29 cellular contexts compared by ENCODE assay signal in the genomic region with DNA sequence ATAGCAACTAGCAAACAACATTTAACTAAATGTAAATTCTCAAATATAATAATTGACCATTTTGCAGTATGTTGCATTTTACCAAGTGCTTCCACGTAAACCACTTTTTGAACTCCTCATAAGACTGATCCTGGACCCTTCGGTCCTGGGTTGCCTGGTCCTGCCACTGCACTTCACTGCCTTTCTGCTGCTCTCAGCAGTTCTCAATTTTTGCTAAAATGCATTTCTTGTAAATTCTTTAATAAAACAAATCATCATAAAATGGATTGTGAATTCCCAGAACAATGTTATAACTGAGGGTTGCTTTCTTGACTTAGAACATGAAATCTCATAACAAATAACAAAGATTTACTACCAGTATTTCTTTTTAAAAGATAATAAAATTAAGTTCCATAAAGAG.
"Had no signal": no experiment of that assay in that cellular context is flagged by ENCODE, and none has a peak within 500 bp of the region (broad histone marks: within the 10 kb centered on the region; RNA-seq: fewer than 3 reads in every experiment).

No MANE protein-coding gene starts in this region.

- H3K27ac Mint-ChIP-seq: stimulated activated effector memory CD8-positive, alpha-beta T cell treated with anti-CD3 and anti-CD28 coated beads, Interleukin-12 subunit alpha, Interleukin-12 subunit beta, amount 100 ng/mL, for 72 hours; stimulated activated memory B cell treated with anti-CD40 and anti-IgM and Interleukin-4, amounts not matched to agents 10 μg/mL and 1 μg/mL and 100 μg/mL, for 72 hours; stimulated activated naive B cell treated with anti-CD40 and anti-IgM and Interleukin-4, amounts not matched to agents 10 μg/mL and 1 μg/mL and 100 μg/mL, for 72 hours; stimulated activated naive CD8-positive, alpha-beta T cell treated with anti-CD3 and anti-CD28 coated beads, Interleukin-15, amount 100 ng/mL, for 72 hours; stimulated activated naive CD8-positive, alpha-beta T cell treated with anti-CD3 and anti-CD28 coated beads, Interleukin-15, Interleukin-2, amounts not matched to agents 100 ng/mL and 50 ng/mL, for 24 hours; type B pancreatic cell had no signal

- H3K4me3 Mint-ChIP-seq: stimulated activated effector memory CD8-positive, alpha-beta T cell treated with anti-CD3 and anti-CD28 coated beads, Interleukin-12 subunit alpha, Interleukin-12 subunit beta, amount 100 ng/mL, for 72 hours; stimulated activated memory B cell treated with anti-CD40 and anti-IgM and Interleukin-4, amounts not matched to agents 10 μg/mL and 1 μg/mL and 100 μg/mL, for 72 hours; stimulated activated naive B cell treated with anti-CD40 and anti-IgM and Interleukin-4, amounts not matched to agents 10 μg/mL and 1 μg/mL and 100 μg/mL, for 72 hours; stimulated activated naive CD8-positive, alpha-beta T cell treated with anti-CD3 and anti-CD28 coated beads, Interleukin-15, amount 100 ng/mL, for 72 hours; stimulated activated naive CD8-positive, alpha-beta T cell treated with anti-CD3 and anti-CD28 coated beads, Interleukin-15, Interleukin-2, amounts not matched to agents 100 ng/mL and 50 ng/mL, for 24 hours; type B pancreatic cell had no signal

- ATAC-seq: stimulated activated effector memory CD8-positive, alpha-beta T cell treated with anti-CD3 and anti-CD28 coated beads, Interleukin-12 subunit alpha, Interleukin-12 subunit beta, amount 100 ng/mL, for 72 hours; stimulated activated memory B cell treated with anti-CD40 and anti-IgM and Interleukin-4, amounts not matched to agents 10 μg/mL and 1 μg/mL and 100 μg/mL, for 72 hours; stimulated activated naive B cell treated with anti-CD40 and anti-IgM and Interleukin-4, amounts not matched to agents 10 μg/mL and 1 μg/mL and 100 μg/mL, for 72 hours; stimulated activated naive CD8-positive, alpha-beta T cell treated with anti-CD3 and anti-CD28 coated beads, Interleukin-15, amount 100 ng/mL, for 72 hours; stimulated activated naive CD8-positive, alpha-beta T cell treated with anti-CD3 and anti-CD28 coated beads, Interleukin-15, Interleukin-2, amounts not matched to agents 100 U/mL and 50 U/mL, for 24 hours; upper lobe of right lung had no signal

- H3K36me3 ChIP-seq: stomach, suprapubic skin, thoracic aorta, thyroid gland, tibial artery, tibial nerve, transverse colon, upper lobe of left lung, upper lobe of right lung, uterus, vagina had no signal

- H3K27ac ChIP-seq: stomach, suprapubic skin, testis, thoracic aorta, thyroid gland, tibial artery, tibial nerve, transverse colon, upper lobe of left lung, upper lobe of right lung, uterus, vagina had no signal

- H3K4me1 Mint-ChIP-seq: stimulated activated effector memory CD8-positive, alpha-beta T cell treated with anti-CD3 and anti-CD28 coated beads, Interleukin-12 subunit alpha, Interleukin-12 subunit beta, amount 100 ng/mL, for 72 hours; stimulated activated memory B cell treated with anti-CD40 and anti-IgM and Interleukin-4, amounts not matched to agents 10 μg/mL and 1 μg/mL and 100 μg/mL, for 72 hours; stimulated activated naive B cell treated with anti-CD40 and anti-IgM and Interleukin-4, amounts not matched to agents 10 μg/mL and 1 μg/mL and 100 μg/mL, for 72 hours; stimulated activated naive CD8-positive, alpha-beta T cell treated with anti-CD3 and anti-CD28 coated beads, Interleukin-15, amount 100 ng/mL, for 72 hours had no signal

- H3K9me3 ChIP-seq: stomach, suprapubic skin, testis, thoracic aorta, thyroid gland, tibial artery, tibial nerve, transverse colon, upper lobe of left lung, upper lobe of right lung, uterus, vagina had no signal

- H3K36me3 Mint-ChIP-seq: stimulated activated effector memory CD8-positive, alpha-beta T cell treated with anti-CD3 and anti-CD28 coated beads, Interleukin-12 subunit alpha, Interleukin-12 subunit beta, amount 100 ng/mL, for 72 hours; stimulated activated memory B cell treated with anti-CD40 and anti-IgM and Interleukin-4, amounts not matched to agents 10 μg/mL and 1 μg/mL and 100 μg/mL, for 72 hours; stimulated activated naive B cell treated with anti-CD40 and anti-IgM and Interleukin-4, amounts not matched to agents 10 μg/mL and 1 μg/mL and 100 μg/mL, for 72 hours; type B pancreatic cell had no signal

- FAIRE-seq: urothelium cell line had no signal

- H3K4me3 ChIP-seq: stomach, suprapubic skin, testis, thoracic aorta, thyroid gland, tibial artery, tibial nerve, transverse colon, upper lobe of left lung, upper lobe of right lung, uterus, vagina had no signal

- DNase-seq: stimulated activated CD4-positive, alpha-beta T cell treated with anti-CD3 and anti-CD28 coated beads, Interleukin-2, amount 100 ng/mL, for 48 hours; stimulated activated CD4-positive, alpha-beta T cell treated with anti-CD3 and anti-CD28 coated beads, Interleukin-4, amount 100 ng/mL, for 1 hour; stimulated activated CD4-positive, alpha-beta T cell treated with anti-CD3 and anti-CD28 coated beads, Interleukin-4, amount 100 ng/mL, for 24 hours; stimulated activated CD4-positive, alpha-beta T cell treated with anti-CD3 and anti-CD28 coated beads, Interleukin-4, amount 100 ng/mL, for 4 hours; stimulated activated CD8-positive, alpha-beta memory T cell treated with anti-CD3 and anti-CD28 coated beads, Interleukin-4, amount 100 ng/mL, for 48 hours; stimulated activated naive B cell treated with anti-CD40 and anti-IgM and Interleukin-4, amounts not matched to agents 10 μg/mL and 1 μg/mL and 100 μg/mL, for 72 hours; stimulated activated naive CD4-positive, alpha-beta T cell; stimulated activated naive CD4-positive, alpha-beta T cell treated with Interleukin-2 at 50 U/mL for 16 hours; stimulated activated naive CD8-positive, alpha-beta T cell treated with anti-CD3 and anti-CD28 coated beads, Interleukin-15, amount 100 ng/mL, for 72 hours; stimulated activated naive CD8-positive, alpha-beta T cell treated with anti-CD3 and anti-CD28 coated beads, Interleukin-15, Interleukin-2, amounts not matched to agents 100 U/mL and 50 U/mL, for 24 hours; stomach; substantia nigra; testis; thyroid gland; tibial artery; transverse colon; trophoblast cell; upper lobe of left lung; upper lobe of right lung; uterus had no signal

- H3K4me1 ChIP-seq: stomach, suprapubic skin, testis, thyroid gland, tibial artery, tibial nerve, transverse colon, upper lobe of left lung, upper lobe of right lung, uterus, vagina had no signal

- H3K9me3 Mint-ChIP-seq: stimulated activated effector memory CD8-positive, alpha-beta T cell treated with anti-CD3 and anti-CD28 coated beads, Interleukin-12 subunit alpha, Interleukin-12 subunit beta, amount 100 ng/mL, for 72 hours; stimulated activated memory B cell treated with anti-CD40 and anti-IgM and Interleukin-4, amounts not matched to agents 10 μg/mL and 1 μg/mL and 100 μg/mL, for 72 hours; stimulated activated naive B cell treated with anti-CD40 and anti-IgM and Interleukin-4, amounts not matched to agents 10 μg/mL and 1 μg/mL and 100 μg/mL, for 72 hours; stimulated activated naive CD8-positive, alpha-beta T cell treated with anti-CD3 and anti-CD28 coated beads, Interleukin-15, amount 100 ng/mL, for 72 hours; stimulated activated naive CD8-positive, alpha-beta T cell treated with anti-CD3 and anti-CD28 coated beads, Interleukin-15, Interleukin-2, amounts not matched to agents 100 ng/mL and 50 ng/mL, for 24 hours; type B pancreatic cell had no signal

- H3K27me3 ChIP-seq: testis, thyroid gland, tibial artery, tibial nerve, transverse colon, upper lobe of left lung, upper lobe of right lung, uterus, vagina had no signal
